ENCODE assay signal across 15 cellular contexts in genomic region chr14:100612879-100613455, GRCh38.
"Had no signal": no experiment of that assay in that cellular context is flagged by ENCODE, and none has a peak within 500 bp of the region (broad histone marks: within the 10 kb centered on the region; RNA-seq: fewer than 3 reads in every experiment).

No MANE protein-coding gene starts in this region.

- H3K27me3 ChIP-seq: testis had no signal

- H3K36me3 ChIP-seq: left lung, prostate gland, stomach had no signal

- H3K4me3 ChIP-seq: coronary artery, left lung, prostate gland, stomach, testis had no signal

- DNase-seq: activated CD4-positive, alpha-beta T cell treated with anti-CD3 and anti-CD28 coated beads, Interleukin-2, amount 50 U/mL, for 1 hour; activated naive CD4-positive, alpha-beta T cell treated with Interleukin-2 at 50 U/mL for 16 hours; anterior cingulate cortex; erythroblast; left lung; midbrain; right cardiac atrium; small intestine; stimulated activated CD4-positive, alpha-beta T cell treated with anti-CD3 and anti-CD28 coated beads, Interleukin-4, amount 100 ng/mL, for 1 hour; stomach; T-helper 1 cell; T-helper 9 cell; testis had no signal

- H3K9me3 ChIP-seq: left lung, prostate gland, stomach, testis had no signal

- H3K27ac ChIP-seq: coronary artery, left lung, prostate gland, stomach, testis had no signal

- H3K4me1 ChIP-seq: prostate gland had no signal

- ATAC-seq: left lung, right cardiac atrium had no signal
